In the genomic region with DNA sequence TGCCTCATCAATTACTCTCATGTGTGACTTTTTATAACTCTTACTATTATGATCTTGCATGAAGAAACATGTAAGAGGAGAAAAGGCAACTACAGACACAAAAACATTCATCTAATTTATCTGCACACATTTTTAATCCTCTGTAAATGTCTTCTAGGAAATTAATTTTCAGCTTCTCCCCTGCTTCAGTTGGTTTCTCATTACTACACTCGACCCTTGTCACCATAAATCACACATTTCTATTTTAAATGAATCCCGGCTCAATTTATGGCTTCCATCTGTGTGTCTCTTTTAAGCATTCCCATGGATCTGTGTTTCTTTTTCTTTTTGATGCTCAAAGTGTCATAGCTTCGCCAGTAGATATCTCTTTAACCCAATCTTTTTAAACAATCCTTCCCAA, we compare ENCODE assay signal across 16 cellular contexts. TPM values are rescaled to one million over a fixed set of nuclear protein-coding genes. Genes with fewer than 3 reads are reported as not detected.
DNase-seq lines count a peak whose midpoint lies in the region; ATAC-seq, FAIRE-seq and TF ChIP-seq lines count a peak whose summit lies in the region.
"Had no signal": no experiment of that assay in that cellular context is flagged by ENCODE, and none has a peak within 500 bp of the region (broad histone marks: within the 10 kb centered on the region; RNA-seq: fewer than 3 reads in every experiment).

No MANE protein-coding gene starts in this region.

- no peaks in the 10 kb centered on the region for H3F3A ChIP-seq in GM23338 (replicated peaks; ENCODE audit: low read depth)

- CTCF ChIA-PET in activated CD4-positive, alpha-beta T cell treated with anti-CD3 and anti-CD28 coated beads for 36 hours (lab: Charles Lee): no interaction called here

- DNase-seq in NCI-H2227 (lab: John Stamatoyannopoulos, UW; ENCODE audit: unreplicated experiment) (peak; percentile 3), NCI-H2227 treated with DMSO at 0.1 percent for 48 hours (lab: John Stamatoyannopoulos, UW) (no peak), left kidney (ENCODE audit: low read depth, low spot score) (peak; percentile 83), GM23338 (ENCODE audit: low spot score) (no peak), ecto neural progenitor cell (ENCODE audit: low spot score) (no peak), D341Med (ENCODE audit: low spot score) (no peak)
- no peak for DNase-seq in activated CD4-positive, alpha-beta T cell treated with anti-CD3 and anti-CD28 coated beads for 36 hours
- DNase-seq: AML-193; CD4-positive, CD25-positive, alpha-beta regulatory T cell; DMS 273 treated with DMSO at 0.1 percent for 48 hours; GOT3; H9 had no signal

- no peaks in the 10 kb centered on the region for H3K36me3 ChIP-seq in GM23338 (ENCODE audit: insufficient read depth)
- H3K36me3 ChIP-seq: BLaER1 had no signal

- no peaks in the 10 kb centered on the region for H3K9me3 Mint-ChIP-seq in GM23338
- H3K9me3 Mint-ChIP-seq in activated CD4-positive, alpha-beta T cell treated with anti-CD3 and anti-CD28 coated beads for 36 hours (ENCODE audit: low read depth): no peaks in the 10 kb centered on the region
- H3K9me3 Mint-ChIP-seq: CD4-positive, CD25-positive, alpha-beta regulatory T cell; H9 had no signal

- no peaks in the 10 kb centered on the region for H3K27me3 ChIP-seq in GM23338 (ENCODE audit: insufficient read depth)
- H3K27me3 ChIP-seq: BLaER1 had no signal

- FAIRE-seq in endometrium (lab: Jason Lieb, UNC): peak; percentile 85
- FAIRE-seq: GM12891 had no signal

- H3K79me2 ChIP-seq in GM23338 (replicated peaks; ENCODE audit: insufficient read depth): no peaks in the 10 kb centered on the region

- intact Hi-C loops in activated CD4-positive, alpha-beta T cell treated with anti-CD3 and anti-CD28 coated beads for 36 hours (cut with DNase I, micrococcal nuclease): no loop called here

- no peaks in the 10 kb centered on the region for H3K36me3 Mint-ChIP-seq in GM23338 (ENCODE audit: low read depth)
- H3K36me3 Mint-ChIP-seq in activated CD4-positive, alpha-beta T cell treated with anti-CD3 and anti-CD28 coated beads for 36 hours (ENCODE audit: low read depth): no peaks in the 10 kb centered on the region
- H3K36me3 Mint-ChIP-seq: CD4-positive, CD25-positive, alpha-beta regulatory T cell had no signal

- H2AFZ ChIP-seq in GM23338: no peak overlapping the region

- ATAC-seq in GM23338: no peak
- no peak for ATAC-seq in activated CD4-positive, alpha-beta T cell treated with anti-CD3 and anti-CD28 coated beads for 36 hours

- H3K4me1 ChIP-seq in GM23338 (ENCODE audit: insufficient read depth): no peaks in the 10 kb centered on the region
- H3K4me1 ChIP-seq: BLaER1 had no signal

- H3K27ac ChIP-seq in GM23338 (ENCODE audit: low read depth): no peak overlapping the region
- H3K27ac ChIP-seq: 22Rv1, BLaER1 had no signal

- H4K20me1 ChIP-seq in GM23338 (replicated peaks; ENCODE audit: insufficient read depth): no peaks in the 10 kb centered on the region; the same call in 1 of the 2 replicates
- H4K20me1 ChIP-seq: BLaER1 had no signal

- no peak overlapping the region for H3K4me3 ChIP-seq in GM23338
- H3K4me3 ChIP-seq: BLaER1 had no signal

- H3K4me1 Mint-ChIP-seq in GM23338: no peaks in the 10 kb centered on the region
- peaks cover 6% of the 10 kb centered on the region for H3K4me1 Mint-ChIP-seq in activated CD4-positive, alpha-beta T cell treated with anti-CD3 and anti-CD28 coated beads for 36 hours
- H3K4me1 Mint-ChIP-seq: CD4-positive, CD25-positive, alpha-beta regulatory T cell; H9 had no signal

- no peak overlapping the region for H3K4me3 Mint-ChIP-seq in GM23338
- H3K4me3 Mint-ChIP-seq in activated CD4-positive, alpha-beta T cell treated with anti-CD3 and anti-CD28 coated beads for 36 hours: no peak overlapping the region
- H3K4me3 Mint-ChIP-seq: CD4-positive, CD25-positive, alpha-beta regulatory T cell; H9 had no signal

- H3K4me2 ChIP-seq in GM23338: no peak overlapping the region
- H3K4me2 ChIP-seq: BLaER1 had no signal

- H3K27me3 Mint-ChIP-seq in GM23338 (ENCODE audit: insufficient read depth, low read depth, poor library complexity): no peaks in the 10 kb centered on the region
- H3K27me3 Mint-ChIP-seq in activated CD4-positive, alpha-beta T cell treated with anti-CD3 and anti-CD28 coated beads for 36 hours: no peaks in the 10 kb centered on the region

- H3K9me2 ChIP-seq in GM23338 (ENCODE audit: insufficient read depth): no peaks in the 10 kb centered on the region; the same call in 1 of the 2 replicates

- TF ChIP-seq CTCF in GM23338 (conservative IDR thresholded peaks at IDR 0.05; ENCODE audit: low read depth in 2 of 2): no peak

- H3K27ac Mint-ChIP-seq in GM23338: no peak overlapping the region
- no peak overlapping the region for H3K27ac Mint-ChIP-seq in activated CD4-positive, alpha-beta T cell treated with anti-CD3 and anti-CD28 coated beads for 36 hours
- H3K27ac Mint-ChIP-seq: CD4-positive, CD25-positive, alpha-beta regulatory T cell; H9 had no signal

- POLR2A ChIA-PET in activated CD4-positive, alpha-beta T cell treated with anti-CD3 and anti-CD28 coated beads for 36 hours (lab: Charles Lee): no interaction called here

TF ChIP-seq in GM23338, 12 proteins besides CTCF, POLR2A, EP300 and RAD21 (continues in another document):
- TF ChIP-seq, protein P1, sequence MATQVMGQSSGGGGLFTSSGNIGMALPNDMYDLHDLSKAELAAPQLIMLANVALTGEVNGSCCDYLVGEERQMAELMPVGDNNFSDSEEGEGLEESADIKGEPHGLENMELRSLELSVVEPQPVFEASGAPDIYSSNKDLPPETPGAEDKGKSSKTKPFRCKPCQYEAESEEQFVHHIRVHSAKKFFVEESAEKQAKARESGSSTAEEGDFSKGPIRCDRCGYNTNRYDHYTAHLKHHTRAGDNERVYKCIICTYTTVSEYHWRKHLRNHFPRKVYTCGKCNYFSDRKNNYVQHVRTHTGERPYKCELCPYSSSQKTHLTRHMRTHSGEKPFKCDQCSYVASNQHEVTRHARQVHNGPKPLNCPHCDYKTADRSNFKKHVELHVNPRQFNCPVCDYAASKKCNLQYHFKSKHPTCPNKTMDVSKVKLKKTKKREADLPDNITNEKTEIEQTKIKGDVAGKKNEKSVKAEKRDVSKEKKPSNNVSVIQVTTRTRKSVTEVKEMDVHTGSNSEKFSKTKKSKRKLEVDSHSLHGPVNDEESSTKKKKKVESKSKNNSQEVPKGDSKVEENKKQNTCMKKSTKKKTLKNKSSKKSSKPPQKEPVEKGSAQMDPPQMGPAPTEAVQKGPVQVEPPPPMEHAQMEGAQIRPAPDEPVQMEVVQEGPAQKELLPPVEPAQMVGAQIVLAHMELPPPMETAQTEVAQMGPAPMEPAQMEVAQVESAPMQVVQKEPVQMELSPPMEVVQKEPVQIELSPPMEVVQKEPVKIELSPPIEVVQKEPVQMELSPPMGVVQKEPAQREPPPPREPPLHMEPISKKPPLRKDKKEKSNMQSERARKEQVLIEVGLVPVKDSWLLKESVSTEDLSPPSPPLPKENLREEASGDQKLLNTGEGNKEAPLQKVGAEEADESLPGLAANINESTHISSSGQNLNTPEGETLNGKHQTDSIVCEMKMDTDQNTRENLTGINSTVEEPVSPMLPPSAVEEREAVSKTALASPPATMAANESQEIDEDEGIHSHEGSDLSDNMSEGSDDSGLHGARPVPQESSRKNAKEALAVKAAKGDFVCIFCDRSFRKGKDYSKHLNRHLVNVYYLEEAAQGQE (IDR thresholded peaks at IDR 0.05; ENCODE audit: unreplicated experiment): no peak
- no peak for TF ChIP-seq CREB1 (CRISPR knock-in tag; IDR thresholded peaks at IDR 0.05; ENCODE audit: low read depth)
- no peak for TF ChIP-seq EZH2 (IDR thresholded peaks at IDR 0.05; ENCODE audit: low read depth, unreplicated experiment)

RNA-seq across cellular contexts. Expression of a gene that starts 9.8 kb away (rescaled TPM):
- total RNA-seq in GM23338 (2014; rRNA removed; shearing (Covaris generic)): not detected in 2 replicates
- not detected in 2 replicates for polyA plus RNA-seq in GM23338 (2016; fragmentation: Nextera tagmentation; extraction: Ambion mirVana)
- total RNA-seq in activated CD4-positive, alpha-beta T cell treated with anti-CD3 and anti-CD28 coated beads for 36 hours: not detected
- total RNA-seq: CD4-positive, CD25-positive, alpha-beta regulatory T cell; H9 had no signal
- polyA plus RNA-seq: CD4-positive, CD25-positive, alpha-beta regulatory T cell had no signal

Comparison
In these comparisons a context has a peak if more than half of its experiments do, and no peak if none do; other contexts are left out.
1. DNase-seq: peak in NCI-H2227 (single experiment) and left kidney (single experiment); none in NCI-H2227 treated with DMSO at 0.1 percent for 48 hours (single experiment), GM23338 (single experiment), ecto neural progenitor cell (single experiment), activated CD4-positive, alpha-beta T cell treated with anti-CD3 and anti-CD28 coated beads for 36 hours (single experiment) and D341Med (single experiment).